Comparison of ENCODE assay signal across 10 cellular contexts in genomic region chr1:109298666-109299086, GRCh38. TPM values are rescaled to one million over a fixed set of nuclear protein-coding genes. Genes with fewer than 3 reads are reported as not detected.
DNase-seq lines count a peak whose midpoint lies in the region; ATAC-seq and TF ChIP-seq lines count a peak whose summit lies in the region.
"Had no signal": no experiment of that assay in that cellular context is flagged by ENCODE, and none has a peak within 500 bp of the region (broad histone marks: within the 10 kb centered on the region; RNA-seq: fewer than 3 reads in every experiment).

No MANE protein-coding gene starts in this region.

- DNase-seq in GM10248 (ENCODE audit: extremely low spot score) (peak; percentile 49), SW480 (ENCODE audit: low spot score) (peak; percentile 50), heart right ventricle (peak; percentile 44 to 66), progenitor cell of endocrine pancreas (ENCODE audit: low spot score, unreplicated experiment) (no peak), DMS114 treated with DMSO at 0.1 percent for 48 hours (lab: John Stamatoyannopoulos, UW; ENCODE audit: unreplicated experiment) (no peak), NCI-H146 treated with DMSO at 0.1 percent for 48 hours (lab: John Stamatoyannopoulos, UW; ENCODE audit: unreplicated experiment) (no peak), HK-2 (ENCODE audit: unreplicated experiment) (no peak)

- TF ChIP-seq CTCF in GM10248 (IDR thresholded peaks at IDR 0.05; ENCODE audit: control extremely low read depth, extremely low read depth, low read depth, missing control alignments) (no peak), heart right ventricle (IDR thresholded peaks at IDR 0.05) (no peak), progenitor cell of endocrine pancreas (IDR thresholded peaks at IDR 0.05; ENCODE audit: unreplicated experiment) (no peak)

- H3K27me3 Mint-ChIP-seq in progenitor cell of endocrine pancreas: peaks cover 13% of the 10 kb centered on the region

- intact Hi-C loops in heart right ventricle (cut with DNase I): no loop called here

- H3K9me3 ChIP-seq in heart right ventricle: no peaks in the 10 kb centered on the region

- no peak overlapping the region for H3K4me3 ChIP-seq in heart right ventricle

- H3K4me1 Mint-ChIP-seq in progenitor cell of endocrine pancreas (ENCODE audit: low read depth): peaks cover 13% of the 10 kb centered on the region

- peak in 7 of 8 donors; percentile 32 to 82 (median 71) for ATAC-seq in heart right ventricle
- no peak for ATAC-seq in GM21825 (IDR thresholded peaks at IDR 0.05; ENCODE audit: unreplicated experiment)

- no peaks in the 10 kb centered on the region for H3K36me3 Mint-ChIP-seq in progenitor cell of endocrine pancreas (ENCODE audit: insufficient read depth)
- H3K36me3 Mint-ChIP-seq: memory B cell had no signal

- H3K27ac Mint-ChIP-seq in progenitor cell of endocrine pancreas: peak overlapping the region; percentile 47
- H3K27ac Mint-ChIP-seq: memory B cell had no signal

- no peaks in the 10 kb centered on the region for H3K9me3 Mint-ChIP-seq in progenitor cell of endocrine pancreas (ENCODE audit: low read depth)
- H3K9me3 Mint-ChIP-seq: memory B cell had no signal

- no peaks in the 10 kb centered on the region for H3K36me3 ChIP-seq in heart right ventricle

- H3K27me3 ChIP-seq in heart right ventricle: peaks cover 0 to 5% (median 0%) of the 10 kb centered on the region in 7 donors

- no peak overlapping the region for H3K4me3 Mint-ChIP-seq in progenitor cell of endocrine pancreas (ENCODE audit: low read depth)
- H3K4me3 Mint-ChIP-seq: memory B cell had no signal

- CTCF ChIA-PET in GM10248 (lab: Yijun Ruan, JAX): interaction anchor here (1.2 kb wide), 1 partner anchor 18 kb away, joined by 3 read pairs; no protein-coding TSS in a partner anchor

- peaks cover 4 to 37% (median 26%) of the 10 kb centered on the region in 9 donors for H3K4me1 ChIP-seq in heart right ventricle

- peak overlapping the region; percentile 25 to 80 (median 60) for H3K27ac ChIP-seq in heart right ventricle
- H3K27ac ChIP-seq: RWPE1 had no signal

- POLR2A ChIA-PET in GM10248 (lab: Yijun Ruan, JAX): no interaction called here

- WGBS in heart right ventricle, 2 donors: 25 to 47% methylated on average over 5 of the region's 5 CpGs

RNA-seq across cellular contexts. Expression of gene MYBPHL, which starts 8.1 kb away (rescaled TPM):
- total RNA-seq in heart right ventricle (1 to 10 TPM in 2 of 10 donors, under 1 TPM in 8; 0.23 to 2.7 (median 0.53) TPM), progenitor cell of endocrine pancreas (0.29 TPM in 1 of 2 replicates, not detected in the other)
- under 1 TPM in 1 of 2 donors, not detected in 1; 0.30 TPM for polyA plus RNA-seq in heart right ventricle

RNA-seq across cellular contexts. Expression of gene PSRC1, which starts 15.7 kb away (rescaled TPM):
- total RNA-seq in heart right ventricle: 1 to 10 TPM in 2 of 10 donors, under 1 TPM in 8; 0.34 to 2.4 (median 0.59) TPM
- 1 to 10 TPM; 2.3 to 2.9 TPM for polyA plus RNA-seq in heart right ventricle
- total RNA-seq in progenitor cell of endocrine pancreas: 26.1 and 29.4 TPM in 2 replicates

RNA-seq across cellular contexts. Expression of gene CELSR2, which starts 49.3 kb away (rescaled TPM):
- 10 to 100 TPM in 1 of 10 donors, 1 to 10 TPM in 9; 4.9 to 10.6 (median 6.3) TPM for total RNA-seq in heart right ventricle
- 1 to 10 TPM in 1 of 2 donors, under 1 TPM in 1; 0.93 to 1.8 TPM for polyA plus RNA-seq in heart right ventricle
- 33.7 and 38.7 TPM in 2 replicates for total RNA-seq in progenitor cell of endocrine pancreas

Comparison
In these comparisons a context has a peak if more than half of its experiments do, and no peak if none do; other contexts are left out.
1. DNase-seq: peak in GM10248 (single experiment), SW480 (single experiment) and heart right ventricle (2 of 2); none in progenitor cell of endocrine pancreas (single experiment), DMS114 treated with DMSO at 0.1 percent for 48 hours (single experiment), NCI-H146 treated with DMSO at 0.1 percent for 48 hours (single experiment) and HK-2 (single experiment).